Comparison of ENCODE assay signal across 26 cellular contexts in genomic region chr2:32683520-32684086, GRCh38.
"Had no signal": no experiment of that assay in that cellular context is flagged by ENCODE, and none has a peak within 500 bp of the region (broad histone marks: within the 10 kb centered on the region; RNA-seq: fewer than 3 reads in every experiment).

No MANE protein-coding gene starts in this region.

- H3K9me3 ChIP-seq: adrenal gland, ascending aorta, esophagus muscularis mucosa, uterus had no signal

- H3K27ac ChIP-seq: adrenal gland, ascending aorta, cardiac muscle cell, esophagus muscularis mucosa, skin epidermis, uterus, WERI-Rb-1 had no signal

- DNase-seq: activated CD4-positive, alpha-beta memory T cell treated with anti-CD3 and anti-CD28 coated beads for 36 hours; activated CD4-positive, alpha-beta T cell treated with anti-CD3 and anti-CD28 coated beads, Interleukin-2, amount 10 ng/mL, durations not matched to agents 24 days and 14 days; activated CD8-positive, alpha-beta memory T cell treated with anti-CD3 and anti-CD28 coated beads, Interleukin-2, amount 50 U/mL, for 4 hours; activated effector memory CD4-positive, alpha-beta T cell treated with anti-CD3 and anti-CD28 coated beads, Interleukin-2, amount 50 U/mL, for 16 hours; activated naive CD4-positive, alpha-beta T cell treated with anti-CD3 and anti-CD28 coated beads for 36 hours; activated naive CD8-positive, alpha-beta T cell treated with anti-CD3 and anti-CD28 coated beads for 36 hours; activated T-cell treated with anti-CD3 and anti-CD28 coated beads, Interleukin-2, amount 50 U/mL, for 1 hour; adrenal gland; cortex of kidney; endodermal cell; kidney glomerular epithelial cell; mesenchymal stem cell; naive thymus-derived CD8-positive, alpha-beta T cell; nucleus accumbens; stimulated activated CD4-positive, alpha-beta T cell treated with anti-CD3 and anti-CD28 coated beads, Interleukin-12 subunit alpha, Interleukin-12 subunit beta, amount 100 ng/mL, for 4 hours; stimulated activated CD4-positive, alpha-beta T cell treated with anti-CD3 and anti-CD28 coated beads, Interleukin-4, amount 100 ng/mL, for 24 hours; T-helper 1 cell; uterus; WERI-Rb-1 had no signal

- H3K27me3 ChIP-seq: adrenal gland, ascending aorta, cardiac muscle cell, esophagus muscularis mucosa, uterus had no signal

- ATAC-seq: activated CD4-positive, CD25-positive, alpha-beta regulatory T cell treated with anti-CD3 and anti-CD28 coated beads, Interleukin-2, amount 50 U/mL, for 24 hours; naive thymus-derived CD8-positive, alpha-beta T cell; sciatic nerve; stimulated activated effector memory CD8-positive, alpha-beta T cell treated with anti-CD3 and anti-CD28 coated beads, Interleukin-12 subunit alpha, Interleukin-12 subunit beta, amount 100 ng/mL, for 72 hours had no signal

- H3K36me3 ChIP-seq: adrenal gland, ascending aorta, cardiac muscle cell, uterus, WERI-Rb-1 had no signal

- H3K4me1 ChIP-seq: adrenal gland, uterus had no signal

- H3K4me3 ChIP-seq: adrenal gland, ascending aorta, cardiac muscle cell, esophagus muscularis mucosa, skin epidermis, uterus had no signal
